Comparison of ENCODE assay signal across 1 cellular context in the genomic region with DNA sequence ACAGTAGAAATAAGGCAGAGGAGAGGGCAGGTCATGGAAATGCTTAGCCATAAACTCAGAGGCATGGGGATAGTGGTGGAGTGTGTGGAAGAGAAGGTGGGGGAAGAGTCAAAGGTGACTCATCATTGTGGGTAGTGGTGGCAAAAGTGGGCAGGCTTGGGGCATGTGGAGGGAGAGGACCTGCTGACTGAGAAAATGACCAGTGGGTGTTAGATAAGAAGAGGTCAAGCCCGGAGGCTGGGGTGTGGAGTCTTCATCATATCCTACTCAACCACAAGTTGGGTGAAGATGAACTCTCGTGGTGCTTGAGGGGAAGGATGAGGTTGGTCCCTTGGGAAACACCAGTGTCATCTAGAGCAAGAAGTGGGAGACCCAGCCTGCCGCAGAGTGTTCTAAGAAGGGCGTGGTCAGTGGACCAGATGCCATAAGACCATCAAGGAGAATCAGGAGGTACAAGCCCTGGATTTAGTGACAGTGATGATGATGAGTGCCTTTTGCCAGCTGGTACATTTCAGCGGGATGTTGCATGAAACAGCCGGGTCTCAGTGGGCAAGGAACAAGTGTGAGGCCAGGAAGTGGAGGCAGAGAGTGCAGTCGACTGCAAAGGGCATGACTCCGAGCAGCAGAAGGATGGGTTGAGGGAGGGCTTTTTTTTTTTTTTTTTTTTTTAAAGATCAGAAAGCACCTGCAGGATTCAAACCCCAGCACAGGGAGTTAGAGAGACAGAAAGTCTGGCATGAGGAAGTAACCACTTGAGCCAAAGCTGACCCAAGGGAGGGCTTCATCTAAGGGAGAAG.
TF ChIP-seq lines count a peak whose summit lies in the region.

No MANE protein-coding gene starts in this region.

TF ChIP-seq in GM23338, 12 proteins besides CTCF, POLR2A, EP300 and RAD21 (continued from another document):
- TF ChIP-seq, protein P1, sequence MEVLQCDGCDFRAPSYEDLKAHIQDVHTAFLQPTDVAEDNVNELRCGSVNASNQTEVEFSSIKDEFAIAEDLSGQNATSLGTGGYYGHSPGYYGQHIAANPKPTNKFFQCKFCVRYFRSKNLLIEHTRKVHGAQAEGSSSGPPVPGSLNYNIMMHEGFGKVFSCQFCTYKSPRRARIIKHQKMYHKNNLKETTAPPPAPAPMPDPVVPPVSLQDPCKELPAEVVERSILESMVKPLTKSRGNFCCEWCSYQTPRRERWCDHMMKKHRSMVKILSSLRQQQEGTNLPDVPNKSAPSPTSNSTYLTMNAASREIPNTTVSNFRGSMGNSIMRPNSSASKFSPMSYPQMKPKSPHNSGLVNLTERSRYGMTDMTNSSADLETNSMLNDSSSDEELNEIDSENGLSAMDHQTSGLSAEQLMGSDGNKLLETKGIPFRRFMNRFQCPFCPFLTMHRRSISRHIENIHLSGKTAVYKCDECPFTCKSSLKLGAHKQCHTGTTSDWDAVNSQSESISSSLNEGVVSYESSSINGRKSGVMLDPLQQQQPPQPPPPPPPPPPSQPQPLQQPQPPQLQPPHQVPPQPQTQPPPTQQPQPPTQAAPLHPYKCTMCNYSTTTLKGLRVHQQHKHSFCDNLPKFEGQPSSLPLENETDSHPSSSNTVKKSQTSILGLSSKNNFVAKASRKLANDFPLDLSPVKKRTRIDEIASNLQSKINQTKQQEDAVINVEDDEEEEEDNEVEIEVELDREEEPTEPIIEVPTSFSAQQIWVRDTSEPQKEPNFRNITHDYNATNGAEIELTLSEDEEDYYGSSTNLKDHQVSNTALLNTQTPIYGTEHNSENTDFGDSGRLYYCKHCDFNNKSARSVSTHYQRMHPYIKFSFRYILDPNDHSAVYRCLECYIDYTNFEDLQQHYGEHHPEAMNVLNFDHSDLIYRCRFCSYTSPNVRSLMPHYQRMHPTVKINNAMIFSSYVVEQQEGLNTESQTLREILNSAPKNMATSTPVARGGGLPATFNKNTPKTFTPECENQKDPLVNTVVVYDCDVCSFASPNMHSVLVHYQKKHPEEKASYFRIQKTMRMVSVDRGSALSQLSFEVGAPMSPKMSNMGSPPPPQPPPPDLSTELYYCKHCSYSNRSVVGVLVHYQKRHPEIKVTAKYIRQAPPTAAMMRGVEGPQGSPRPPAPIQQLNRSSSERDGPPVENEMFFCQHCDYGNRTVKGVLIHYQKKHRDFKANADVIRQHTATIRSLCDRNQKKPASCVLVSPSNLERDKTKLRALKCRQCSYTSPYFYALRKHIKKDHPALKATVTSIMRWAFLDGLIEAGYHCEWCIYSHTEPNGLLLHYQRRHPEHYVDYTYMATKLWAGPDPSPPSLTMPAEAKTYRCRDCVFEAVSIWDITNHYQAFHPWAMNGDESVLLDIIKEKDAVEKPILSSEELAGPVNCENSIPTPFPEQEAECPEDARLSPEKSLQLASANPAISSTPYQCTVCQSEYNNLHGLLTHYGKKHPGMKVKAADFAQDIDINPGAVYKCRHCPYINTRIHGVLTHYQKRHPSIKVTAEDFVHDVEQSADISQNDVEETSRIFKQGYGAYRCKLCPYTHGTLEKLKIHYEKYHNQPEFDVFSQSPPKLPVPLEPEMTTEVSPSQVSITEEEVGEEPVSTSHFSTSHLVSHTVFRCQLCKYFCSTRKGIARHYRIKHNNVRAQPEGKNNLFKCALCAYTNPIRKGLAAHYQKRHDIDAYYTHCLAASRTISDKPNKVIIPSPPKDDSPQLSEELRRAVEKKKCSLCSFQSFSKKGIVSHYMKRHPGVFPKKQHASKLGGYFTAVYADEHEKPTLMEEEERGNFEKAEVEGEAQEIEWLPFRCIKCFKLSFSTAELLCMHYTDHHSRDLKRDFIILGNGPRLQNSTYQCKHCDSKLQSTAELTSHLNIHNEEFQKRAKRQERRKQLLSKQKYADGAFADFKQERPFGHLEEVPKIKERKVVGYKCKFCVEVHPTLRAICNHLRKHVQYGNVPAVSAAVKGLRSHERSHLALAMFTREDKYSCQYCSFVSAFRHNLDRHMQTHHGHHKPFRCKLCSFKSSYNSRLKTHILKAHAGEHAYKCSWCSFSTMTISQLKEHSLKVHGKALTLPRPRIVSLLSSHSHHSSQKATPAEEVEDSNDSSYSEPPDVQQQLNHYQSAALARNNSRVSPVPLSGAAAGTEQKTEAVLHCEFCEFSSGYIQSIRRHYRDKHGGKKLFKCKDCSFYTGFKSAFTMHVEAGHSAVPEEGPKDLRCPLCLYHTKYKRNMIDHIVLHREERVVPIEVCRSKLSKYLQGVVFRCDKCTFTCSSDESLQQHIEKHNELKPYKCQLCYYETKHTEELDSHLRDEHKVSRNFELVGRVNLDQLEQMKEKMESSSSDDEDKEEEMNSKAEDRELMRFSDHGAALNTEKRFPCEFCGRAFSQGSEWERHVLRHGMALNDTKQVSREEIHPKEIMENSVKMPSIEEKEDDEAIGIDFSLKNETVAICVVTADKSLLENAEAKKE (CRISPR knock-in tag; IDR thresholded peaks at IDR 0.05) = no peak
- no peak for TF ChIP-seq JUNB (IDR thresholded peaks at IDR 0.05; ENCODE audit: unreplicated experiment)
- TF ChIP-seq, protein P2, sequence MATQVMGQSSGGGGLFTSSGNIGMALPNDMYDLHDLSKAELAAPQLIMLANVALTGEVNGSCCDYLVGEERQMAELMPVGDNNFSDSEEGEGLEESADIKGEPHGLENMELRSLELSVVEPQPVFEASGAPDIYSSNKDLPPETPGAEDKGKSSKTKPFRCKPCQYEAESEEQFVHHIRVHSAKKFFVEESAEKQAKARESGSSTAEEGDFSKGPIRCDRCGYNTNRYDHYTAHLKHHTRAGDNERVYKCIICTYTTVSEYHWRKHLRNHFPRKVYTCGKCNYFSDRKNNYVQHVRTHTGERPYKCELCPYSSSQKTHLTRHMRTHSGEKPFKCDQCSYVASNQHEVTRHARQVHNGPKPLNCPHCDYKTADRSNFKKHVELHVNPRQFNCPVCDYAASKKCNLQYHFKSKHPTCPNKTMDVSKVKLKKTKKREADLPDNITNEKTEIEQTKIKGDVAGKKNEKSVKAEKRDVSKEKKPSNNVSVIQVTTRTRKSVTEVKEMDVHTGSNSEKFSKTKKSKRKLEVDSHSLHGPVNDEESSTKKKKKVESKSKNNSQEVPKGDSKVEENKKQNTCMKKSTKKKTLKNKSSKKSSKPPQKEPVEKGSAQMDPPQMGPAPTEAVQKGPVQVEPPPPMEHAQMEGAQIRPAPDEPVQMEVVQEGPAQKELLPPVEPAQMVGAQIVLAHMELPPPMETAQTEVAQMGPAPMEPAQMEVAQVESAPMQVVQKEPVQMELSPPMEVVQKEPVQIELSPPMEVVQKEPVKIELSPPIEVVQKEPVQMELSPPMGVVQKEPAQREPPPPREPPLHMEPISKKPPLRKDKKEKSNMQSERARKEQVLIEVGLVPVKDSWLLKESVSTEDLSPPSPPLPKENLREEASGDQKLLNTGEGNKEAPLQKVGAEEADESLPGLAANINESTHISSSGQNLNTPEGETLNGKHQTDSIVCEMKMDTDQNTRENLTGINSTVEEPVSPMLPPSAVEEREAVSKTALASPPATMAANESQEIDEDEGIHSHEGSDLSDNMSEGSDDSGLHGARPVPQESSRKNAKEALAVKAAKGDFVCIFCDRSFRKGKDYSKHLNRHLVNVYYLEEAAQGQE (IDR thresholded peaks at IDR 0.05; ENCODE audit: unreplicated experiment) = no peak
- TF ChIP-seq, protein P3, sequence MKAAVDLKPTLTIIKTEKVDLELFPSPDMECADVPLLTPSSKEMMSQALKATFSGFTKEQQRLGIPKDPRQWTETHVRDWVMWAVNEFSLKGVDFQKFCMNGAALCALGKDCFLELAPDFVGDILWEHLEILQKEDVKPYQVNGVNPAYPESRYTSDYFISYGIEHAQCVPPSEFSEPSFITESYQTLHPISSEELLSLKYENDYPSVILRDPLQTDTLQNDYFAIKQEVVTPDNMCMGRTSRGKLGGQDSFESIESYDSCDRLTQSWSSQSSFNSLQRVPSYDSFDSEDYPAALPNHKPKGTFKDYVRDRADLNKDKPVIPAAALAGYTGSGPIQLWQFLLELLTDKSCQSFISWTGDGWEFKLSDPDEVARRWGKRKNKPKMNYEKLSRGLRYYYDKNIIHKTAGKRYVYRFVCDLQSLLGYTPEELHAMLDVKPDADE (IDR thresholded peaks at IDR 0.05) = no peak
- no peak for TF ChIP-seq EZH2 (IDR thresholded peaks at IDR 0.05; ENCODE audit: low read depth, unreplicated experiment)
